ENCODE assay signal across 9 cellular contexts in genomic region chr19:4830332-4830731, GRCh38. TPM values are rescaled to one million over a fixed set of nuclear protein-coding genes. Genes with fewer than 3 reads are reported as not detected.
DNase-seq lines count a peak whose midpoint lies in the region; ATAC-seq, FAIRE-seq and TF ChIP-seq lines count a peak whose summit lies in the region.
"Had no signal": no experiment of that assay in that cellular context is flagged by ENCODE, and none has a peak within 500 bp of the region (broad histone marks: within the 10 kb centered on the region; RNA-seq: fewer than 3 reads in every experiment).

No MANE protein-coding gene starts in this region.

- H3K14ac ChIP-seq in mesenchymal stem cell (ENCODE audit: low read length in 2 of 2): no peak overlapping the region

- ATAC-seq in GM12878 (peak; percentile 2; the same call in 2 of the 3 replicates), HG02840 (IDR thresholded peaks at IDR 0.05; ENCODE audit: low FRiP score, unreplicated experiment) (no peak), GM18870 (IDR thresholded peaks at IDR 0.05; ENCODE audit: unreplicated experiment) (no peak)

- peak overlapping the region; percentile 87 for H3K4me2 ChIP-seq in GM12878 (ENCODE audit: control insufficient read depth, insufficient read depth)
- H3K4me2 ChIP-seq in mesenchymal stem cell (ENCODE audit: low read length, poor library complexity, severe bottlenecking): peak overlapping the region; percentile 93

- H3K36me3 ChIP-seq in GM12878 (ENCODE audit: control insufficient read depth in 2 of 2, insufficient read depth in 2 of 2, low read length in 1 of 2): peaks cover 0 to 6% of the 10 kb centered on the region in 2 experiments; a peak in 2 of 4 replicates
- peaks cover 0 to 5% of the 10 kb centered on the region in 2 experiments for H3K36me3 ChIP-seq in mesenchymal stem cell (ENCODE audit: control insufficient read depth in 1 of 2, insufficient read depth in 2 of 2, low read depth in 1 of 2, low read length in 2 of 2)
- H3K36me3 ChIP-seq: cardiac muscle cell had no signal

- H4K8ac ChIP-seq in mesenchymal stem cell (ENCODE audit: low read length): no peak overlapping the region

- no peak overlapping the region for H2BK5ac ChIP-seq in mesenchymal stem cell (ENCODE audit: low read depth, low read length, poor library complexity, severe bottlenecking)

- CTCF ChIA-PET in activated naive CD4-positive, alpha-beta T cell treated with anti-CD3 and anti-CD28 coated beads, Interleukin-2, amount 10 ng/mL, durations not matched to agents 7 days and 5 days (lab: Charles Lee): interaction anchor here (1.6 to 3.5 kb wide), 2 partner anchors 21 to 81 kb away, joined by 6 to 21 read pairs; no protein-coding TSS in a partner anchor
- CTCF ChIA-PET in GM12878 (lab: Yijun Ruan, JAX): interaction anchor here (0.6 to 10.6 kb wide), 8 partner anchors 8 to 35 kb away, joined by 3 to 148 read pairs (median 7); no protein-coding TSS in a partner anchor

- H2AFZ ChIP-seq in GM12878 (ENCODE audit: control insufficient read depth, low read depth, low read length): no peak overlapping the region
- H2AFZ ChIP-seq in mesenchymal stem cell (ENCODE audit: low read depth, low read length): no peak overlapping the region

- no peaks in the 10 kb centered on the region; the same call in 2 of the 3 replicates for H3K9me3 ChIP-seq in GM12878 (replicated peaks; ENCODE audit: control insufficient read depth, insufficient read depth, low read length)
- H3K9me3 ChIP-seq in mesenchymal stem cell (ENCODE audit: control insufficient read depth, low read length): no peaks in the 10 kb centered on the region

- 32% methylated on average over 6 of the region's 6 CpGs for WGBS in GM12878 (ENCODE audit: insufficient coverage, insufficient replicate concordance, low lambda C conversion rate, missing lambda C conversion rate)
- WGBS in mesenchymal stem cell: 92% methylated on average over 6 of the region's 6 CpGs

- no peak overlapping the region for H2BK15ac ChIP-seq in mesenchymal stem cell (ENCODE audit: low read depth, poor library complexity, severe bottlenecking)

- no peaks in the 10 kb centered on the region for H3K27me3 ChIP-seq in GM12878 (replicated peaks in 1 of 2; ENCODE audit: control insufficient read depth in 2 of 2, insufficient read depth in 2 of 2, low read length in 1 of 2)
- H3K27me3 ChIP-seq in mesenchymal stem cell (ENCODE audit: control insufficient read depth in 1 of 2, insufficient read depth in 1 of 2, low read length in 2 of 2): no peaks in the 10 kb centered on the region

- H3K9ac ChIP-seq in GM12878 (ENCODE audit: control insufficient read depth, insufficient read depth, low read length) (peak overlapping the region; percentile 96), mesenchymal stem cell (ENCODE audit: low read length) (peak overlapping the region; percentile 98)

- H2BK12ac ChIP-seq in mesenchymal stem cell (ENCODE audit: low read length in 2 of 2): peak overlapping the region in 1 of 2 experiments; percentile 91

- peak overlapping the region; percentile 91 for H3K4me3 Mint-ChIP-seq in activated naive CD4-positive, alpha-beta T cell treated with anti-CD3 and anti-CD28 coated beads, Interleukin-2, amount 10 ng/mL, durations not matched to agents 7 days and 5 days
- peak overlapping the region; percentile 90 for H3K4me3 Mint-ChIP-seq in type B pancreatic cell

- peaks cover 6% of the 10 kb centered on the region for H3K79me1 ChIP-seq in mesenchymal stem cell (replicated peaks; ENCODE audit: low read length, poor library complexity, severe bottlenecking)

- no peak overlapping the region for H3K23ac ChIP-seq in mesenchymal stem cell (ENCODE audit: low read length in 2 of 2)

- no peaks in the 10 kb centered on the region for H3K9me3 Mint-ChIP-seq in activated naive CD4-positive, alpha-beta T cell treated with anti-CD3 and anti-CD28 coated beads, Interleukin-2, amount 10 ng/mL, durations not matched to agents 7 days and 5 days
- H3K9me3 Mint-ChIP-seq in type B pancreatic cell: no peaks in the 10 kb centered on the region

- TF ChIP-seq EP300 in GM12878 (IDR thresholded peaks at IDR 0.05; ENCODE audit: borderline replicate concordance in 1 of 2, control insufficient read depth in 1 of 2, low read depth in 2 of 2, low read length in 2 of 2): no peak

- no TSS peak for BruUV-seq in GM12878 (replicated peaks; lab: Mats Ljungman, UMichigan)

- H3K27ac ChIP-seq in GM12878 (ENCODE audit: control insufficient read depth, insufficient read depth) (peak overlapping the region; percentile 92), mesenchymal stem cell (ENCODE audit: low read length, poor library complexity, severe bottlenecking) (no peak overlapping the region)
- H3K27ac ChIP-seq: cardiac muscle cell had no signal

- H3K4me1 ChIP-seq in GM12878 (ENCODE audit: control insufficient read depth, insufficient read depth, low read length) (no peaks in the 10 kb centered on the region), mesenchymal stem cell (ENCODE audit: control insufficient read depth, insufficient read depth, low read depth, low read length) (peaks cover 14% of the 10 kb centered on the region)

- no peak overlapping the region for H4K91ac ChIP-seq in mesenchymal stem cell (ENCODE audit: low read length)

- peaks cover 35% of the 10 kb centered on the region for H3K4me1 Mint-ChIP-seq in activated naive CD4-positive, alpha-beta T cell treated with anti-CD3 and anti-CD28 coated beads, Interleukin-2, amount 10 ng/mL, durations not matched to agents 7 days and 5 days
- H3K4me1 Mint-ChIP-seq in type B pancreatic cell (ENCODE audit: unreplicated experiment): peaks cover 14% of the 10 kb centered on the region

- RAD21 ChIA-PET in GM12878 (lab: Charles Lee; ENCODE audit: unreplicated experiment): interaction anchor here (1.1 to 4.4 kb wide), 8 partner anchors 9 to 81 kb away, joined by 3 to 22 read pairs (median 12); partner anchors contain the start of gene PLIN3

- H3K4me3 ChIP-seq in GM12878: peak overlapping the region; percentile 95
- H3K4me3 ChIP-seq in mesenchymal stem cell (ENCODE audit: insufficient read depth in 1 of 2, low read depth in 1 of 2, low read length in 2 of 2): peak overlapping the region; percentile 97

- H3K18ac ChIP-seq in mesenchymal stem cell (ENCODE audit: low read depth in 1 of 2, low read length in 2 of 2): no peak overlapping the region

- FAIRE-seq in GM12878 (lab: Jason Lieb, UNC): no peak

- peaks cover 53% of the 10 kb centered on the region for H3K79me2 ChIP-seq in GM12878 (ENCODE audit: control insufficient read depth, insufficient read depth, low read length)

- no peak for TF ChIP-seq RAD21 in GM12878 (IDR thresholded peaks at IDR 0.05; ENCODE audit: insufficient read depth, low read depth, low read length)

- H2AK5ac ChIP-seq in mesenchymal stem cell (ENCODE audit: low read length, severe bottlenecking): peak overlapping the region; percentile 28

- POLR2A ChIA-PET in GM12878 (lab: Charles Lee): interaction anchor here (1.8 to 3.4 kb wide), 3 partner anchors 14 to 37 kb away, joined by 8 to 19 read pairs (median 12); partner anchors contain the start of gene PLIN3

- H3K27ac Mint-ChIP-seq in activated naive CD4-positive, alpha-beta T cell treated with anti-CD3 and anti-CD28 coated beads, Interleukin-2, amount 10 ng/mL, durations not matched to agents 7 days and 5 days: peak overlapping the region; percentile 90
- peak overlapping the region; percentile 91 for H3K27ac Mint-ChIP-seq in type B pancreatic cell

- in situ Hi-C loops in GM12878 (cut with MboI): no loop called here

- H4K20me1 ChIP-seq in GM12878 (ENCODE audit: control insufficient read depth, insufficient read depth): peaks cover 4% of the 10 kb centered on the region; the same call in 1 of the 2 replicates

- SMC1A ChIA-PET in GM12878 (lab: Charles Lee; ENCODE audit: uncharacterized antibody, unreplicated experiment): interaction anchor here (1.0 to 6.0 kb wide), 8 partner anchors 10 to 39 kb away, joined by 3 to 30 read pairs (median 6); no protein-coding TSS in a partner anchor

- no peak for DNase-seq in activated naive CD4-positive, alpha-beta T cell treated with anti-CD3 and anti-CD28 coated beads, Interleukin-2, amount 10 ng/mL, durations not matched to agents 7 days and 5 days
- no peak for DNase-seq in activated naive CD4-positive, alpha-beta T cell (lab: John Stamatoyannopoulos, UW)
- DNase-seq in GM12878 (ENCODE audit: low read depth, low spot score): no peak
- DNase-seq in mesenchymal stem cell: no peak
- DNase-seq in type B pancreatic cell (ENCODE audit: extremely low spot score, unreplicated experiment): no peak
- DNase-seq in CD1c-positive myeloid dendritic cell (ENCODE audit: extremely low spot score): no peak

- H3K4ac ChIP-seq in mesenchymal stem cell (ENCODE audit: low read depth in 1 of 2, low read length in 2 of 2): no peak overlapping the region

- H3K36me3 Mint-ChIP-seq in activated naive CD4-positive, alpha-beta T cell treated with anti-CD3 and anti-CD28 coated beads, Interleukin-2, amount 10 ng/mL, durations not matched to agents 7 days and 5 days: peaks cover 10% of the 10 kb centered on the region
- H3K36me3 Mint-ChIP-seq in type B pancreatic cell: no peaks in the 10 kb centered on the region

- H2BK120ac ChIP-seq in mesenchymal stem cell (ENCODE audit: low read depth, low read length): no peak overlapping the region

- no peak for TF ChIP-seq POLR2A in GM12878 (IDR thresholded peaks at IDR 0.05; ENCODE audit: low read depth, low read length)

- peaks cover 4% of the 10 kb centered on the region for H3K27me3 Mint-ChIP-seq in activated naive CD4-positive, alpha-beta T cell treated with anti-CD3 and anti-CD28 coated beads, Interleukin-2, amount 10 ng/mL, durations not matched to agents 7 days and 5 days
- H3K27me3 Mint-ChIP-seq in type B pancreatic cell: no peaks in the 10 kb centered on the region

- no peak for TF ChIP-seq CTCF in GM12878 (IDR thresholded peaks at IDR 0.05 in 2 of 3, conservative IDR thresholded peaks at IDR 0.05 in 1 of 3; ENCODE audit: control insufficient read depth in 2 of 3, extremely low read depth in 1 of 3, insufficient read depth in 1 of 3, low read depth in 3 of 3, low read length in 3 of 3)
- no peak for TF ChIP-seq CTCF in type B pancreatic cell (conservative IDR thresholded peaks at IDR 0.05)

- intact Hi-C loops in GM12878 (cut with micrococcal nuclease; ENCODE audit: unreplicated experiment): no loop called here

RNA-seq across cellular contexts. Expression of gene TICAM1, which starts 1.2 kb away (rescaled TPM):
- total RNA-seq in GM12878 (2013; cell fraction: nucleolus; rRNA removed): 18.2 and 19.6 TPM in 2 replicates
- total RNA-seq in GM12878 (2014; rRNA removed) (3.1 and 4.0 TPM in 2 replicates), GM12878 (2014; rRNA removed; fragmentation: Illumina TruSeq; extraction: Trizol) (3.8 and 4.2 TPM in 2 replicates), GM12878 (2021) (31.1 and 32.0 TPM in 2 replicates), type B pancreatic cell (ENCODE audit: low replicate concordance) (8.3 and 20.5 TPM in 2 replicates)
- polyA plus RNA-seq in GM12878 (2011; ENCODE audit: low read depth): 5.8 TPM
- polyA plus RNA-seq in GM12878 (2011; rRNA removed) (0.84 and 2.6 TPM in 2 replicates), GM12878 (2014; fragmentation: Illumina TruSeq; extraction: Trizol) (2.7 and 6.4 TPM in 2 replicates), GM12878 (2014; fragmentation: Nextera tagmentation; extraction: Ambion mirVana) (under 1 TPM; 0.31 to 0.99 TPM), GM12878 (2014; rRNA removed) (14.1 and 19.3 TPM in 2 replicates), GM12878 (2016; fragmentation: Nextera tagmentation; extraction: Ambion mirVana) (10 to 100 TPM; 19.5 to 21.3 TPM)
- 5.2 and 7.1 TPM in 2 replicates for polyA plus RNA-seq in GM12878 (2011; cell fraction: cytosol; rRNA removed)
- polyA plus RNA-seq in GM12878 (2011; cell fraction: nucleus; rRNA removed): 10.0 and 20.2 TPM in 2 replicates
- polyA plus RNA-seq in GM12878 (2012): 19.8 and 26.3 TPM in 2 replicates
- polyA minus RNA-seq in GM12878 (2011; rRNA and poly(A)+ RNA removed): 2.0 and 4.6 TPM in 2 replicates
- polyA minus RNA-seq in GM12878 (2011; cell fraction: cytosol; rRNA and poly(A)+ RNA removed): 8.5 and 12.0 TPM in 2 replicates
- 2.3 and 5.7 TPM in 2 replicates for polyA minus RNA-seq in GM12878 (2011; cell fraction: nucleus; rRNA and poly(A)+ RNA removed)
- polyA plus RNA-seq in mesenchymal stem cell (2013, experiment 1 of 2): 13.7 TPM
- polyA plus RNA-seq in mesenchymal stem cell (2013, experiment 2 of 2): 13.4 TPM

RNA-seq across cellular contexts. Expression of gene PLIN3, which starts 37.1 kb away (rescaled TPM):
- 35.0 and 37.9 TPM in 2 replicates for total RNA-seq in GM12878 (2013; cell fraction: nucleolus; rRNA removed)
- total RNA-seq in GM12878 (2014; rRNA removed): 61.9 and 69.9 TPM in 2 replicates
- 33.7 and 35.4 TPM in 2 replicates for total RNA-seq in GM12878 (2014; rRNA removed; fragmentation: Illumina TruSeq; extraction: Trizol)
- 69.6 and 73.6 TPM in 2 replicates for total RNA-seq in GM12878 (2021)
- 23.2 TPM for polyA plus RNA-seq in GM12878 (2011; ENCODE audit: low read depth)
- 44.8 and 71.4 TPM in 2 replicates for polyA plus RNA-seq in GM12878 (2011; rRNA removed)
- 105 and 137 TPM in 2 replicates for polyA plus RNA-seq in GM12878 (2011; cell fraction: cytosol; rRNA removed)
- 38.9 and 47.7 TPM in 2 replicates for polyA plus RNA-seq in GM12878 (2011; cell fraction: nucleus; rRNA removed)
- polyA plus RNA-seq in GM12878 (2012): 73.5 and 75.8 TPM in 2 replicates
- 17.4 and 27.2 TPM in 2 replicates for polyA plus RNA-seq in GM12878 (2014; fragmentation: Illumina TruSeq; extraction: Trizol)
- polyA plus RNA-seq in GM12878 (2014; fragmentation: Nextera tagmentation; extraction: Ambion mirVana): 10 to 100 TPM in 1 of 2 experiments, 1 to 10 TPM in 1; 7.7 to 19.0 TPM
- polyA plus RNA-seq in GM12878 (2014; rRNA removed): 67.0 and 77.5 TPM in 2 replicates
- 10 to 100 TPM; 66.7 to 68.2 TPM for polyA plus RNA-seq in GM12878 (2016; fragmentation: Nextera tagmentation; extraction: Ambion mirVana)
- polyA minus RNA-seq in GM12878 (2011; rRNA and poly(A)+ RNA removed): 52.7 and 125 TPM in 2 replicates
- 55.9 and 62.5 TPM in 2 replicates for polyA minus RNA-seq in GM12878 (2011; cell fraction: cytosol; rRNA and poly(A)+ RNA removed)
- 34.0 and 44.7 TPM in 2 replicates for polyA minus RNA-seq in GM12878 (2011; cell fraction: nucleus; rRNA and poly(A)+ RNA removed)
- polyA plus RNA-seq in mesenchymal stem cell (2013, experiment 1 of 2): 125 TPM
- polyA plus RNA-seq in mesenchymal stem cell (2013, experiment 2 of 2): 123 TPM
- 53.9 and 77.4 TPM in 2 replicates for total RNA-seq in type B pancreatic cell (ENCODE audit: low replicate concordance)

RNA-seq across cellular contexts. Expression of gene FEM1A, which starts 38.8 kb away (rescaled TPM):
- 8.5 and 10.8 TPM in 2 replicates for total RNA-seq in GM12878 (2013; cell fraction: nucleolus; rRNA removed)
- total RNA-seq in GM12878 (2014; rRNA removed) (14.0 and 17.4 TPM in 2 replicates), GM12878 (2014; rRNA removed; fragmentation: Illumina TruSeq; extraction: Trizol) (5.7 and 6.9 TPM in 2 replicates), GM12878 (2021) (14.3 and 15.0 TPM in 2 replicates), type B pancreatic cell (ENCODE audit: low replicate concordance) (13.3 and 13.7 TPM in 2 replicates)
- polyA plus RNA-seq in GM12878 (2011; ENCODE audit: low read depth): 0.29 TPM
- polyA plus RNA-seq in GM12878 (2011; rRNA removed) (1.6 and 3.0 TPM in 2 replicates), GM12878 (2014; fragmentation: Illumina TruSeq; extraction: Trizol) (3.5 and 4.7 TPM in 2 replicates), GM12878 (2014; fragmentation: Nextera tagmentation; extraction: Ambion mirVana) (under 1 TPM; 0.27 to 0.31 TPM), GM12878 (2014; rRNA removed) (9.1 and 10.7 TPM in 2 replicates), GM12878 (2016; fragmentation: Nextera tagmentation; extraction: Ambion mirVana) (1 to 10 TPM; 2.4 to 2.7 TPM)
- polyA plus RNA-seq in GM12878 (2011; cell fraction: cytosol; rRNA removed): 3.7 and 5.4 TPM in 2 replicates
- 8.4 TPM in 2 replicates for polyA plus RNA-seq in GM12878 (2011; cell fraction: nucleus; rRNA removed)
- 0.85 and 1.00 TPM in 2 replicates for polyA plus RNA-seq in GM12878 (2012)
- polyA minus RNA-seq in GM12878 (2011; rRNA and poly(A)+ RNA removed): 5.5 and 9.7 TPM in 2 replicates
- 3.2 and 5.0 TPM in 2 replicates for polyA minus RNA-seq in GM12878 (2011; cell fraction: cytosol; rRNA and poly(A)+ RNA removed)
- 6.6 and 12.1 TPM in 2 replicates for polyA minus RNA-seq in GM12878 (2011; cell fraction: nucleus; rRNA and poly(A)+ RNA removed)
- polyA plus RNA-seq in mesenchymal stem cell (2013, experiment 1 of 2): 3.9 TPM
- 4.1 TPM for polyA plus RNA-seq in mesenchymal stem cell (2013, experiment 2 of 2)
